ENCODE assay signal across 13 cellular contexts in genomic region chr4:20987191-20987590, GRCh38.
DNase-seq lines count a peak whose midpoint lies in the region; ATAC-seq and TF ChIP-seq lines count a peak whose summit lies in the region.
"Had no signal": no experiment of that assay in that cellular context is flagged by ENCODE, and none has a peak within 500 bp of the region (broad histone marks: within the 10 kb centered on the region; RNA-seq: fewer than 3 reads in every experiment).

No MANE protein-coding gene starts in this region.

- H3K36me3 ChIP-seq in PC-3 (ENCODE audit: low read depth, low read length) (no peaks in the 10 kb centered on the region), mesendoderm (ENCODE audit: control insufficient read depth, insufficient read depth, low read length) (no peaks in the 10 kb centered on the region)
- H3K36me3 ChIP-seq: BE2C had no signal

- H3F3A ChIP-seq in PC-3 (ENCODE audit: low read length, unreplicated experiment) = no peaks in the 10 kb centered on the region

- no peaks in the 10 kb centered on the region for H3K79me1 ChIP-seq in mesendoderm (ENCODE audit: low read length)

- H4K5ac ChIP-seq in mesendoderm (ENCODE audit: low read length) = no peak overlapping the region

- H3K27me3 ChIP-seq in PC-3 (ENCODE audit: low read length) (peaks cover 51% of the 10 kb centered on the region), foreskin keratinocyte (peaks cover 37% of the 10 kb centered on the region), mesendoderm (ENCODE audit: insufficient read depth, low read length, poor library complexity) (peaks cover 2% of the 10 kb centered on the region)
- H3K27me3 ChIP-seq: BE2C had no signal

- H4K8ac ChIP-seq in mesendoderm (ENCODE audit: low read depth, low read length) = no peak overlapping the region

- WGBS in mesendoderm (ENCODE audit: extremely low coverage, insufficient coverage, low lambda C conversion rate) = no CpG with 5 or more reads among the region's 2 CpGs

- H2BK15ac ChIP-seq in mesendoderm (replicated peaks; ENCODE audit: low read depth) = no peak overlapping the region

- no peak for TF ChIP-seq CTCF in PC-3 (conservative IDR thresholded peaks at IDR 0.05; ENCODE audit: low read depth, low read length)
- TF ChIP-seq CTCF in foreskin keratinocyte (conservative IDR thresholded peaks at IDR 0.05) = peak; percentile 41

- no peaks in the 10 kb centered on the region for H3K9me3 ChIP-seq in PC-3 (ENCODE audit: low read length)
- H3K9me3 ChIP-seq: A549, BE2C had no signal

- H3K18ac ChIP-seq in mesendoderm (ENCODE audit: low read length) = no peak overlapping the region

- H3K4me2 ChIP-seq in PC-3 (ENCODE audit: low read length) (no peak overlapping the region), mesendoderm (ENCODE audit: low read length) (no peak overlapping the region)
- H3K4me2 ChIP-seq: A549 had no signal

- H2AFZ ChIP-seq in PC-3 (ENCODE audit: low read length) = no peak overlapping the region

- no peaks in the 10 kb centered on the region for H3K9me3 Mint-ChIP-seq in activated CD4-positive, alpha-beta memory T cell treated with anti-CD3 and anti-CD28 coated beads for 36 hours

- POLR2A ChIA-PET in PC-3 (lab: Charles Lee; ENCODE audit: unreplicated experiment) = no interaction called here
- POLR2A ChIA-PET in activated CD4-positive, alpha-beta memory T cell treated with anti-CD3 and anti-CD28 coated beads for 36 hours (lab: Charles Lee) = no interaction called here

- H3K79me2 ChIP-seq in PC-3 (ENCODE audit: low read length) (no peaks in the 10 kb centered on the region), mesendoderm (ENCODE audit: control insufficient read depth, insufficient read depth, low read length) (no peaks in the 10 kb centered on the region)

- no peak overlapping the region for H2BK5ac ChIP-seq in mesendoderm (ENCODE audit: low read length)

- CTCF ChIA-PET in PC-3 (lab: Charles Lee) = no interaction called here
- CTCF ChIA-PET in activated CD4-positive, alpha-beta memory T cell treated with anti-CD3 and anti-CD28 coated beads for 36 hours (lab: Charles Lee) = no interaction called here

- BruUV-seq in PC-3 (replicated peaks; lab: Mats Ljungman, UMichigan) = no TSS peak

- H3K4me1 Mint-ChIP-seq in activated CD4-positive, alpha-beta memory T cell treated with anti-CD3 and anti-CD28 coated beads for 36 hours (ENCODE audit: low read depth) = no peaks in the 10 kb centered on the region

- H3K4ac ChIP-seq in mesendoderm (ENCODE audit: low read depth, low read length) = no peak overlapping the region

- no peak overlapping the region for H3K27ac ChIP-seq in PC-3 (ENCODE audit: low read length)
- no peak overlapping the region for H3K27ac ChIP-seq in foreskin keratinocyte
- no peak overlapping the region for H3K27ac ChIP-seq in mesendoderm (ENCODE audit: low read depth, low read length)
- H3K27ac ChIP-seq: A549, C4-2B had no signal

- H3K4me1 ChIP-seq in PC-3 (ENCODE audit: insufficient read depth, low read length) = no peaks in the 10 kb centered on the region
- no peaks in the 10 kb centered on the region for H3K4me1 ChIP-seq in foreskin keratinocyte
- no peaks in the 10 kb centered on the region for H3K4me1 ChIP-seq in mesendoderm (ENCODE audit: control insufficient read depth, low read depth, low read length)
- H3K4me1 ChIP-seq: A549, BE2C had no signal

- H3K4me3 Mint-ChIP-seq in activated CD4-positive, alpha-beta memory T cell treated with anti-CD3 and anti-CD28 coated beads for 36 hours = no peak overlapping the region
- H3K4me3 Mint-ChIP-seq: CD4-positive, alpha-beta memory T cell had no signal

- DNase-seq in HT1080 (ENCODE audit: low read depth) = peak; percentile 24
- peak; percentile 39 for DNase-seq in PC-3
- peak in 1 of 2 donors; percentile 13 for DNase-seq in foreskin keratinocyte
- DNase-seq in mesendoderm = peak; percentile 15
- no peak for DNase-seq in activated effector memory CD4-positive, alpha-beta T cell treated with anti-CD3 and anti-CD28 coated beads, Interleukin-2, amount 50 U/mL, for 16 hours
- no peak for DNase-seq in activated CD4-positive, alpha-beta memory T cell treated with anti-CD3 and anti-CD28 coated beads for 36 hours
- DNase-seq in NCI-H510A treated with DMSO at 0.1 percent for 48 hours (lab: John Stamatoyannopoulos, UW) = no peak
- DNase-seq: BE2C; CD4-positive, alpha-beta memory T cell; DMS153; GF-D8 had no signal

- no peak overlapping the region for H2BK120ac ChIP-seq in mesendoderm (ENCODE audit: low read depth, low read length)

- H3K4me3 ChIP-seq in PC-3 (ENCODE audit: low read length) (no peak overlapping the region), mesendoderm (ENCODE audit: low read length) (no peak overlapping the region)
- H3K4me3 ChIP-seq: A549 had no signal

- H4K20me1 ChIP-seq in PC-3 (ENCODE audit: low read length) = no peaks in the 10 kb centered on the region

- no peak overlapping the region for H3K56ac ChIP-seq in mesendoderm (ENCODE audit: low read length)

- H3K9me2 ChIP-seq in PC-3 (replicated peaks; ENCODE audit: low read length) = no peaks in the 10 kb centered on the region

- no peak overlapping the region for H2AK5ac ChIP-seq in mesendoderm (ENCODE audit: low read length)

- no peaks in the 10 kb centered on the region for H3K36me3 Mint-ChIP-seq in activated CD4-positive, alpha-beta memory T cell treated with anti-CD3 and anti-CD28 coated beads for 36 hours
- H3K36me3 Mint-ChIP-seq: CD4-positive, alpha-beta memory T cell had no signal

- intact Hi-C loops in PC-3 (cut with micrococcal nuclease) = no loop called here
- intact Hi-C loops in activated CD4-positive, alpha-beta memory T cell treated with anti-CD3 and anti-CD28 coated beads for 36 hours (cut with micrococcal nuclease) = no loop called here

- H3K27me3 Mint-ChIP-seq in activated CD4-positive, alpha-beta memory T cell treated with anti-CD3 and anti-CD28 coated beads for 36 hours = peaks cover 4% of the 10 kb centered on the region

- H3K23ac ChIP-seq in mesendoderm (ENCODE audit: low read length) = no peak overlapping the region

- H3K9ac ChIP-seq in PC-3 (ENCODE audit: low read length) (no peak overlapping the region), mesendoderm (ENCODE audit: low read length) (no peak overlapping the region)

- ATAC-seq in PC-3 (0 out of 2 replicates have a peak, but pooled peaks have one; percentile 22), foreskin keratinocyte (no peak)
- ATAC-seq: A549 had no signal

- H3K27ac Mint-ChIP-seq in activated CD4-positive, alpha-beta memory T cell treated with anti-CD3 and anti-CD28 coated beads for 36 hours = no peak overlapping the region
- H3K27ac Mint-ChIP-seq: CD4-positive, alpha-beta memory T cell had no signal

Comparison
In these comparisons a context has a peak if more than half of its experiments do, and no peak if none do; other contexts are left out.
1. DNase-seq: peak in HT1080 (single experiment), PC-3 (single experiment) and mesendoderm (single experiment); none in activated effector memory CD4-positive, alpha-beta T cell treated with anti-CD3 and anti-CD28 coated beads, Interleukin-2, amount 50 U/mL, for 16 hours (single experiment), activated CD4-positive, alpha-beta memory T cell treated with anti-CD3 and anti-CD28 coated beads for 36 hours (single experiment) and NCI-H510A treated with DMSO at 0.1 percent for 48 hours (single experiment).